In genomic region chr10:86221442-86222335, GRCh38 we compare ENCODE assay signal across 24 cellular contexts.
"Had no signal": no experiment of that assay in that cellular context is flagged by ENCODE, and none has a peak within 500 bp of the region (broad histone marks: within the 10 kb centered on the region; RNA-seq: fewer than 3 reads in every experiment).

No MANE protein-coding gene starts in this region.

- ATAC-seq: activated T-cell treated with anti-CD3 and anti-CD28 coated beads, Interleukin-2, amount 50 U/mL, for 4 hours; T-helper 17 cell had no signal

- H3K36me3 Mint-ChIP-seq: activated CD4-positive, alpha-beta memory T cell treated with anti-CD3 and anti-CD28 coated beads for 36 hours; activated naive CD8-positive, alpha-beta T cell had no signal

- H3K9ac ChIP-seq: KMS-11 had no signal

- H3K27ac ChIP-seq: brain microvascular endothelial cell, cardiac muscle cell, KMS-11 had no signal

- H3K27ac Mint-ChIP-seq: activated CD4-positive, alpha-beta memory T cell treated with anti-CD3 and anti-CD28 coated beads for 36 hours; activated CD4-positive, alpha-beta T cell treated with anti-CD3 and anti-CD28 coated beads, Interleukin-2, amount 10 ng/mL, durations not matched to agents 7 days and 5 days; activated naive CD4-positive, alpha-beta T cell treated with anti-CD3 and anti-CD28 coated beads for 36 hours; activated naive CD8-positive, alpha-beta T cell; T-helper 17 cell had no signal

- H3K4me3 Mint-ChIP-seq: activated CD4-positive, alpha-beta memory T cell treated with anti-CD3 and anti-CD28 coated beads for 36 hours; activated CD4-positive, alpha-beta T cell treated with anti-CD3 and anti-CD28 coated beads, Interleukin-2, amount 10 ng/mL, durations not matched to agents 7 days and 5 days; activated naive CD4-positive, alpha-beta T cell treated with anti-CD3 and anti-CD28 coated beads for 36 hours; activated naive CD8-positive, alpha-beta T cell; activated T-cell treated with anti-CD3 and anti-CD28 coated beads, Interleukin-2, amount 50 U/mL, for 4 hours; T-helper 17 cell had no signal

- DNase-seq: activated CD4-positive, alpha-beta memory T cell treated with anti-CD3 and anti-CD28 coated beads for 36 hours; activated CD4-positive, alpha-beta T cell treated with anti-CD3 and anti-CD28 coated beads, Interleukin-2, amount 10 ng/mL, durations not matched to agents 7 days and 5 days; activated CD4-positive, CD25-positive, alpha-beta regulatory T cell; activated CD8-positive, alpha-beta memory T cell treated with anti-CD3 and anti-CD28 coated beads for 24 hours; activated gamma-delta T cell; activated naive CD4-positive, alpha-beta T cell treated with anti-CD3 and anti-CD28 coated beads for 36 hours; activated T-cell treated with anti-CD3 and anti-CD28 coated beads, Interleukin-2, amount 50 U/mL, for 4 hours; amygdala; brain microvascular endothelial cell; MM.1S; NCI-H1105; NCI-H1436; NCI-H1694 treated with DMSO at 0.1 percent for 48 hours; NCI-H2029 treated with DMSO at 0.1 percent for 48 hours; NCI-H345; NCI-H510A; NCI-H526 treated with DMSO at 0.1 percent for 48 hours; NCI-H82; SIG-M5; T-helper 17 cell; T1000 had no signal

- H3K4me3 ChIP-seq: cardiac muscle cell had no signal

- H3K4me1 Mint-ChIP-seq: activated CD4-positive, alpha-beta T cell treated with anti-CD3 and anti-CD28 coated beads, Interleukin-2, amount 10 ng/mL, durations not matched to agents 7 days and 5 days had no signal

- H3K36me3 ChIP-seq: brain microvascular endothelial cell, cardiac muscle cell had no signal

- H3K9me3 Mint-ChIP-seq: activated CD4-positive, alpha-beta memory T cell treated with anti-CD3 and anti-CD28 coated beads for 36 hours; activated CD4-positive, alpha-beta T cell treated with anti-CD3 and anti-CD28 coated beads, Interleukin-2, amount 10 ng/mL, durations not matched to agents 7 days and 5 days; activated naive CD4-positive, alpha-beta T cell treated with anti-CD3 and anti-CD28 coated beads for 36 hours; activated T-cell treated with anti-CD3 and anti-CD28 coated beads, Interleukin-2, amount 50 U/mL, for 4 hours had no signal

- H3K4me2 ChIP-seq: KMS-11 had no signal

- H3K27me3 ChIP-seq: brain microvascular endothelial cell, cardiac muscle cell had no signal

- H3K27me3 Mint-ChIP-seq: activated CD4-positive, alpha-beta memory T cell treated with anti-CD3 and anti-CD28 coated beads for 36 hours; activated CD4-positive, alpha-beta T cell treated with anti-CD3 and anti-CD28 coated beads, Interleukin-2, amount 10 ng/mL, durations not matched to agents 7 days and 5 days; activated naive CD8-positive, alpha-beta T cell had no signal
